ENCODE assay signal across 1 cellular context in genomic region chr20:8389381-8390368, GRCh38.
TF ChIP-seq lines count a peak whose summit lies in the region.

No MANE protein-coding gene starts in this region.

TF ChIP-seq in WTC11, 78 proteins besides CTCF, POLR2A, EP300 and RAD21 (continued from another document):
- TF ChIP-seq, protein P1, sequence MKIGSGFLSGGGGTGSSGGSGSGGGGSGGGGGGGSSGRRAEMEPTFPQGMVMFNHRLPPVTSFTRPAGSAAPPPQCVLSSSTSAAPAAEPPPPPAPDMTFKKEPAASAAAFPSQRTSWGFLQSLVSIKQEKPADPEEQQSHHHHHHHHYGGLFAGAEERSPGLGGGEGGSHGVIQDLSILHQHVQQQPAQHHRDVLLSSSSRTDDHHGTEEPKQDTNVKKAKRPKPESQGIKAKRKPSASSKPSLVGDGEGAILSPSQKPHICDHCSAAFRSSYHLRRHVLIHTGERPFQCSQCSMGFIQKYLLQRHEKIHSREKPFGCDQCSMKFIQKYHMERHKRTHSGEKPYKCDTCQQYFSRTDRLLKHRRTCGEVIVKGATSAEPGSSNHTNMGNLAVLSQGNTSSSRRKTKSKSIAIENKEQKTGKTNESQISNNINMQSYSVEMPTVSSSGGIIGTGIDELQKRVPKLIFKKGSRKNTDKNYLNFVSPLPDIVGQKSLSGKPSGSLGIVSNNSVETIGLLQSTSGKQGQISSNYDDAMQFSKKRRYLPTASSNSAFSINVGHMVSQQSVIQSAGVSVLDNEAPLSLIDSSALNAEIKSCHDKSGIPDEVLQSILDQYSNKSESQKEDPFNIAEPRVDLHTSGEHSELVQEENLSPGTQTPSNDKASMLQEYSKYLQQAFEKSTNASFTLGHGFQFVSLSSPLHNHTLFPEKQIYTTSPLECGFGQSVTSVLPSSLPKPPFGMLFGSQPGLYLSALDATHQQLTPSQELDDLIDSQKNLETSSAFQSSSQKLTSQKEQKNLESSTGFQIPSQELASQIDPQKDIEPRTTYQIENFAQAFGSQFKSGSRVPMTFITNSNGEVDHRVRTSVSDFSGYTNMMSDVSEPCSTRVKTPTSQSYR (CRISPR knock-in tag; IDR thresholded peaks at IDR 0.05), result no peak
- no peak for TF ChIP-seq TP53 (CRISPR knock-in tag; IDR thresholded peaks at IDR 0.05)
- TF ChIP-seq MXD4 (CRISPR knock-in tag; IDR thresholded peaks at IDR 0.05; ENCODE audit: borderline replicate concordance), result no peak
TF ChIP-seq in WTC11: peak in this region for 0.
